8 cellular contexts compared by ENCODE assay signal in the genomic region with DNA sequence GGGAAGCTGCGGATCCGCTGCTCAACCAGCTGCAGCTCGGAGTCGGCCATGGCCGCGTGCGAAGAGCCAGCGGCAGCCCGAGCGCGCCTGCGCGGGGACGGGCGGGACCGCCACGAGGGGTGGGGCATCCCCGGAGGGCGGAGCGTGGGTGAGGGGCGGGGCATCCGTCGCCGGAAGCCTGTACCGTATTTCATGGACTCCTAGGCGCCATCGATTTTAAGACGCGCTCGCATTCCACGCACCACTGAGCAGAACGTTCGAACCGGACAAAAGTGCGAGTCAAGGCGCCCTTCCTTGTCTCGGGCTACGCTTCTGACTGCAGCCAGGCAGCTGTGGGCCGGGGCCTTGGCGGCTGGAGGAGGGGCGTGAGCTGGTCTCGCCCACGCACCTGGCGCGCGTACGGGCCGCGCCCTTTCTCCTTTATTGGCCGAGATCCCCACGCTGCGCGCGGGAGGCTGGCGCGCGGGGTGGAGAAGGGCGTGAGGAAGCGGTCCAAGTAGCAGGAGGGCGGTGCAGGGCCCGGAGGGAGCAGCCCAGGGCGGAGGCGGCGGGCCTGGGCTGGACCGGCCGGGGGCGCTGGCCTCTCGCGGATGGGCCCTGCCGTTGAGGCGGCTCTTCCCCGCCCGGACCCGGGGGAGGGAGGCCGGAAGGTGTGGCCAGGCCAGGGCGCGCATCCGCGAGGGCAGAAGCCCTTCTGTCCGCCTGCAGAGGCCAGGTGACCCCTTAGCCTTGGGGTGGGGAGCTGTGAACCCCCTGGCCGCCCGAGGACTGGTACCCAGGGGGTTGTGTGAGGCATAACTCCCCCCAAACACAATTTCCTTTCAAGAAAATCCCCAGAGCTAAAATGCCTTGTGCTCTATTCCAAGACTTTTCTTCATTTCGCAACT. TPM values are rescaled to one million over a fixed set of nuclear protein-coding genes. Genes with fewer than 3 reads are reported as not detected.
DNase-seq lines count a peak whose midpoint lies in the region; FAIRE-seq and TF ChIP-seq lines count a peak whose summit lies in the region.

A gene with protein sequence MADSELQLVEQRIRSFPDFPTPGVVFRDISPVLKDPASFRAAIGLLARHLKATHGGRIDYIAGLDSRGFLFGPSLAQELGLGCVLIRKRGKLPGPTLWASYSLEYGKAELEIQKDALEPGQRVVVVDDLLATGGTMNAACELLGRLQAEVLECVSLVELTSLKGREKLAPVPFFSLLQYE (minus strand): TSS at position 79 of the 887 bp plus-strand sequence. CDS start 29 bp downstream, at position 50.

- H3K27me3 ChIP-seq in HAP-1 (ENCODE audit: low read depth): no peaks in the 10 kb centered on the region
- H3K27me3 ChIP-seq in MG63: no peaks in the 10 kb centered on the region
- H3K27me3 ChIP-seq in stomach: no peaks in the 10 kb centered on the region

- DNase-seq in HAP-1 (ENCODE audit: low spot score in 2 of 2): peak; percentile 84 to 96
- DNase-seq in MG63: peak; percentile 91
- peak; percentile 87 for DNase-seq in SHP77 (lab: John Stamatoyannopoulos, UW)
- peak; percentile 93 for DNase-seq in activated gamma-delta T cell (lab: John Stamatoyannopoulos, UW)
- peak; percentile 94 for DNase-seq in fibroblast of villous mesenchyme (ENCODE audit: low read depth)
- DNase-seq in neural crest cell (ENCODE audit: low read depth, low spot score): peak; percentile 98
- peak; percentile 96 for DNase-seq in stomach

- H3K27ac Mint-ChIP-seq in neural crest cell (ENCODE audit: unreplicated experiment): peak within 1 kb of the TSS; percentile 96

- TF ChIP-seq CTCF in fibroblast of villous mesenchyme (IDR thresholded peaks at IDR 0.05; ENCODE audit: insufficient read depth, low read depth, low read length) (peak; percentile 27), neural crest cell (conservative IDR thresholded peaks at IDR 0.05) (peak; percentile 35), stomach (IDR thresholded peaks at IDR 0.05) (no peak)

- peaks cover 16% of the 10 kb centered on the region for H3K27me3 Mint-ChIP-seq in neural crest cell (ENCODE audit: low read depth)

- no peaks in the 10 kb centered on the region for H3K36me3 Mint-ChIP-seq in neural crest cell (ENCODE audit: low read depth)

- in situ Hi-C loops in HAP-1 (cut with MboI; ENCODE audit: low sequenced_read_pairs): loop anchor here (10.0 to 25.0 kb wide), 3 partner anchors 353 to 750 kb away; a partner anchor contains a TSS

- H3K4me1 ChIP-seq in HAP-1 (peaks cover 13% of the 10 kb centered on the region), stomach (peaks cover 28 to 48% (median 44%) of the 10 kb centered on the region in 4 donors)

- no peak for TF ChIP-seq POLR2A in stomach (IDR thresholded peaks at IDR 0.05)

- no peak for TF ChIP-seq EP300 in stomach (IDR thresholded peaks at IDR 0.05)

- H3K27ac ChIP-seq in stomach: peak within 1 kb of the TSS; percentile 87 to 97 (median 93)

- intact Hi-C loops in stomach (cut with DNase I; ENCODE audit: low total_unique reads): no loop called here

- H3K9me3 Mint-ChIP-seq in neural crest cell: no peaks in the 10 kb centered on the region

- H3K4me1 Mint-ChIP-seq in neural crest cell: peaks cover 26% of the 10 kb centered on the region

- FAIRE-seq in G401.6 (lab: Jason Lieb, UNC): peak; percentile 54

- peak within 1 kb of the TSS; percentile 94 for H3K4me3 Mint-ChIP-seq in neural crest cell

- H3K9me3 ChIP-seq in HAP-1 (no peaks in the 10 kb centered on the region), MG63 (no peaks in the 10 kb centered on the region), stomach (no peaks in the 10 kb centered on the region)

- 0 to 1% (median 1%) methylated on average over 42 to 83 of the region's 83 CpGs for WGBS in stomach, 5 donors

- H3K4me3 ChIP-seq in HAP-1: peak within 1 kb of the TSS; percentile 66
- peak within 1 kb of the TSS; percentile 75 for H3K4me3 ChIP-seq in MG63
- H3K4me3 ChIP-seq in fibroblast of villous mesenchyme (ENCODE audit: low read depth, low read length): peak within 1 kb of the TSS; percentile 79
- peak within 1 kb of the TSS; percentile 73 to 93 (median 79) for H3K4me3 ChIP-seq in stomach

- H3K36me3 ChIP-seq in HAP-1 (replicated peaks): peaks cover 39% of the 10 kb centered on the region
- H3K36me3 ChIP-seq in MG63: peaks cover 24% of the 10 kb centered on the region
- H3K36me3 ChIP-seq in stomach: peaks cover 9 to 29% (median 27%) of the 10 kb centered on the region in 4 donors

RNA-seq across cellular contexts. Expression of the gene that starts here (rescaled TPM):
- total RNA-seq in MG63 (2014; rRNA removed; shearing (Covaris generic); ENCODE audit: low replicate concordance): 290 and 307 TPM in 2 replicates
- total RNA-seq in fibroblast of villous mesenchyme (39.7 and 46.1 TPM in 2 replicates), neural crest cell (114 and 116 TPM in 2 replicates), stomach (100 to 1,000 TPM in 2 of 5 donors, 10 to 100 TPM in 3; 18.1 to 340 (median 85.3) TPM)
- polyA plus RNA-seq in stomach: 100 to 1,000 TPM; 224 to 250 (median 241) TPM

Comparison
In these comparisons a context has a peak if more than half of its experiments do, and no peak if none do; other contexts are left out.
1. Peak in every context shown above with its lines: DNase-seq, H3K4me3 ChIP-seq and H3K27ac ChIP-seq.
2. CTCF ChIP-seq: peak in fibroblast of villous mesenchyme (single experiment) and neural crest cell (single experiment); none in stomach (0 of 7).